Comparison of ENCODE assay signal across 1 cellular context in the genomic region with DNA sequence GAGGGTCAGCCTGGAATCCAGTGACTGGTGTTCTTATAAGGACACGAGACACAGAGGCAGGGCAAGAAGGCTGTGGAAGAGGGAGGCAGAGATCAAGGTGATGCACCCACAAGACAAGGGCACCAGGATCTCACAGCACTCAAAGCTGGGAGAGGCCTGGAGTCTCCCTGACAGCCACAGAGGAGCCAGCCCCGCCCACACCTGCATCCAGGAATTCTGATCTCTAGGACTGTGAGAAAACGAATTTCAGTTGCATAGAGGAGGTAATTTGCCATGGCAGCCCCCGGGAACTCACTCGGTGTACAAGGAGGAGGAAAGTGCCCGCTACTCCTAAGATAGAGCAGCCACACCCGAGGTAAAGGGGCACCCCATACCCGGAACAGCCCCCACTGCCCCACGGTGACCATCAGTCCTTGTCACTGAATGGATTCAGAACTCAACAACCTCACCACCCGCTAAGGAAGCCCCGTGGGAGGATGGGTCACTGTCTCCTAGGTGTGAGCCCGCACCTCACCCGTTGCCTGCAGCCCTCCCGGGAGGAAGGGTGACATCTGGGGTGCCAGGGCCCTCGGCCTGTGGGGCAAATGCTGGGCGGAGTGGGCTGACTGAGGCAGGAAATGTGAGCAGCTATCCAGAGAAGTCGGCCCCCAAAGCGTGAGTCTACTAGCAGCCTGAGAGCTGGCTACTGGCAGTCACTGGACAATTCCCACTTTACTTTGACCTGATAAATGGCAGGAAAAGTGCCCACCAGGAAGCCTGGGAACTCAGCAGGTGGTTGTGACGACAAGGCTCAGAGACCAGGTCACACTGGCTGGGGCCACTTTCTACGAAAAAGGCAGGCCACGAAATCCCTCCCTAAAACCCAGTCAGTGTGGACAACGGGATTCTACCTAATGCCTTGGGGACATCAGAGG.
TF ChIP-seq lines count a peak whose summit lies in the region.

No MANE protein-coding gene starts in this region.

TF ChIP-seq in HepG2, 621 proteins besides CTCF, POLR2A, EP300 and RAD21:
- TF ChIP-seq, protein P1, sequence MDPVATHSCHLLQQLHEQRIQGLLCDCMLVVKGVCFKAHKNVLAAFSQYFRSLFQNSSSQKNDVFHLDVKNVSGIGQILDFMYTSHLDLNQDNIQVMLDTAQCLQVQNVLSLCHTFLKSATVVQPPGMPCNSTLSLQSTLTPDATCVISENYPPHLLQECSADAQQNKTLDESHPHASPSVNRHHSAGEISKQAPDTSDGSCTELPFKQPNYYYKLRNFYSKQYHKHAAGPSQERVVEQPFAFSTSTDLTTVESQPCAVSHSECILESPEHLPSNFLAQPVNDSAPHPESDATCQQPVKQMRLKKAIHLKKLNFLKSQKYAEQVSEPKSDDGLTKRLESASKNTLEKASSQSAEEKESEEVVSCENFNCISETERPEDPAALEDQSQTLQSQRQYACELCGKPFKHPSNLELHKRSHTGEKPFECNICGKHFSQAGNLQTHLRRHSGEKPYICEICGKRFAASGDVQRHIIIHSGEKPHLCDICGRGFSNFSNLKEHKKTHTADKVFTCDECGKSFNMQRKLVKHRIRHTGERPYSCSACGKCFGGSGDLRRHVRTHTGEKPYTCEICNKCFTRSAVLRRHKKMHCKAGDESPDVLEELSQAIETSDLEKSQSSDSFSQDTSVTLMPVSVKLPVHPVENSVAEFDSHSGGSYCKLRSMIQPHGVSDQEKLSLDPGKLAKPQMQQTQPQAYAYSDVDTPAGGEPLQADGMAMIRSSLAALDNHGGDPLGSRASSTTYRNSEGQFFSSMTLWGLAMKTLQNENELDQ (CRISPR knock-in tag; IDR thresholded peaks at IDR 0.05; ENCODE audit: borderline replicate concordance) = no peak
- no peak for TF ChIP-seq NFYB (CRISPR knock-in tag; IDR thresholded peaks at IDR 0.05)
- TF ChIP-seq, protein P2, sequence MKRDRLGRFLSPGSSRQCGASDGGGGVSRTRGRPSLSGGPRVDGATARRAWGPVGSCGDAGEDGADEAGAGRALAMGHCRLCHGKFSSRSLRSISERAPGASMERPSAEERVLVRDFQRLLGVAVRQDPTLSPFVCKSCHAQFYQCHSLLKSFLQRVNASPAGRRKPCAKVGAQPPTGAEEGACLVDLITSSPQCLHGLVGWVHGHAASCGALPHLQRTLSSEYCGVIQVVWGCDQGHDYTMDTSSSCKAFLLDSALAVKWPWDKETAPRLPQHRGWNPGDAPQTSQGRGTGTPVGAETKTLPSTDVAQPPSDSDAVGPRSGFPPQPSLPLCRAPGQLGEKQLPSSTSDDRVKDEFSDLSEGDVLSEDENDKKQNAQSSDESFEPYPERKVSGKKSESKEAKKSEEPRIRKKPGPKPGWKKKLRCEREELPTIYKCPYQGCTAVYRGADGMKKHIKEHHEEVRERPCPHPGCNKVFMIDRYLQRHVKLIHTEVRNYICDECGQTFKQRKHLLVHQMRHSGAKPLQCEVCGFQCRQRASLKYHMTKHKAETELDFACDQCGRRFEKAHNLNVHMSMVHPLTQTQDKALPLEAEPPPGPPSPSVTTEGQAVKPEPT (CRISPR knock-in tag; IDR thresholded peaks at IDR 0.05; ENCODE audit: low read depth) = no peak
- TF ChIP-seq, protein P3, sequence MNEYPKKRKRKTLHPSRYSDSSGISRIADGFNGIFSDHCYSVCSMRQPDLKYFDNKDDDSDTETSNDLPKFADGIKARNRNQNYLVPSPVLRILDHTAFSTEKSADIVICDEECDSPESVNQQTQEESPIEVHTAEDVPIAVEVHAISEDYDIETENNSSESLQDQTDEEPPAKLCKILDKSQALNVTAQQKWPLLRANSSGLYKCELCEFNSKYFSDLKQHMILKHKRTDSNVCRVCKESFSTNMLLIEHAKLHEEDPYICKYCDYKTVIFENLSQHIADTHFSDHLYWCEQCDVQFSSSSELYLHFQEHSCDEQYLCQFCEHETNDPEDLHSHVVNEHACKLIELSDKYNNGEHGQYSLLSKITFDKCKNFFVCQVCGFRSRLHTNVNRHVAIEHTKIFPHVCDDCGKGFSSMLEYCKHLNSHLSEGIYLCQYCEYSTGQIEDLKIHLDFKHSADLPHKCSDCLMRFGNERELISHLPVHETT (CRISPR knock-in tag; conservative IDR thresholded peaks at IDR 0.05) = no peak
- TF ChIP-seq, protein P4, sequence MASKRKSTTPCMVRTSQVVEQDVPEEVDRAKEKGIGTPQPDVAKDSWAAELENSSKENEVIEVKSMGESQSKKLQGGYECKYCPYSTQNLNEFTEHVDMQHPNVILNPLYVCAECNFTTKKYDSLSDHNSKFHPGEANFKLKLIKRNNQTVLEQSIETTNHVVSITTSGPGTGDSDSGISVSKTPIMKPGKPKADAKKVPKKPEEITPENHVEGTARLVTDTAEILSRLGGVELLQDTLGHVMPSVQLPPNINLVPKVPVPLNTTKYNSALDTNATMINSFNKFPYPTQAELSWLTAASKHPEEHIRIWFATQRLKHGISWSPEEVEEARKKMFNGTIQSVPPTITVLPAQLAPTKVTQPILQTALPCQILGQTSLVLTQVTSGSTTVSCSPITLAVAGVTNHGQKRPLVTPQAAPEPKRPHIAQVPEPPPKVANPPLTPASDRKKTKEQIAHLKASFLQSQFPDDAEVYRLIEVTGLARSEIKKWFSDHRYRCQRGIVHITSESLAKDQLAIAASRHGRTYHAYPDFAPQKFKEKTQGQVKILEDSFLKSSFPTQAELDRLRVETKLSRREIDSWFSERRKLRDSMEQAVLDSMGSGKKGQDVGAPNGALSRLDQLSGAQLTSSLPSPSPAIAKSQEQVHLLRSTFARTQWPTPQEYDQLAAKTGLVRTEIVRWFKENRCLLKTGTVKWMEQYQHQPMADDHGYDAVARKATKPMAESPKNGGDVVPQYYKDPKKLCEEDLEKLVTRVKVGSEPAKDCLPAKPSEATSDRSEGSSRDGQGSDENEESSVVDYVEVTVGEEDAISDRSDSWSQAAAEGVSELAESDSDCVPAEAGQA (IDR thresholded peaks at IDR 0.05; ENCODE audit: low read depth) = no peak
- TF ChIP-seq, protein P4 (CRISPR knock-in tag; IDR thresholded peaks at IDR 0.05; ENCODE audit: borderline replicate concordance) = no peak
- no peak for TF ChIP-seq ZNF552 (CRISPR knock-in tag; IDR thresholded peaks at IDR 0.05; ENCODE audit: borderline replicate concordance)
- no peak for TF ChIP-seq PCBP2 (optimal IDR thresholded peaks at IDR 0.05; ENCODE audit: low read depth, low read length, poor library complexity, severe bottlenecking)
- TF ChIP-seq HHEX (CRISPR knock-in tag; IDR thresholded peaks at IDR 0.05) = no peak
- no peak for TF ChIP-seq ZNF614 (CRISPR knock-in tag; IDR thresholded peaks at IDR 0.05; ENCODE audit: borderline replicate concordance)
- TF ChIP-seq ZBTB42 (CRISPR knock-in tag; IDR thresholded peaks at IDR 0.05) = no peak
- TF ChIP-seq ZNF33A (CRISPR knock-in tag; IDR thresholded peaks at IDR 0.05; ENCODE audit: borderline replicate concordance) = no peak
- no peak for TF ChIP-seq ZFP36L2 (CRISPR knock-in tag; IDR thresholded peaks at IDR 0.05)
- TF ChIP-seq PATZ1 (CRISPR knock-in tag; IDR thresholded peaks at IDR 0.05) = no peak
- TF ChIP-seq TP53 (CRISPR knock-in tag; conservative IDR thresholded peaks at IDR 0.05) = no peak
- TF ChIP-seq LBX2 (CRISPR knock-in tag; IDR thresholded peaks at IDR 0.05; ENCODE audit: borderline replicate concordance) = no peak
- no peak for TF ChIP-seq ZNF558 (CRISPR knock-in tag; IDR thresholded peaks at IDR 0.05; ENCODE audit: borderline replicate concordance)
